ENCODE assay signal across 1 cellular context in the genomic region with DNA sequence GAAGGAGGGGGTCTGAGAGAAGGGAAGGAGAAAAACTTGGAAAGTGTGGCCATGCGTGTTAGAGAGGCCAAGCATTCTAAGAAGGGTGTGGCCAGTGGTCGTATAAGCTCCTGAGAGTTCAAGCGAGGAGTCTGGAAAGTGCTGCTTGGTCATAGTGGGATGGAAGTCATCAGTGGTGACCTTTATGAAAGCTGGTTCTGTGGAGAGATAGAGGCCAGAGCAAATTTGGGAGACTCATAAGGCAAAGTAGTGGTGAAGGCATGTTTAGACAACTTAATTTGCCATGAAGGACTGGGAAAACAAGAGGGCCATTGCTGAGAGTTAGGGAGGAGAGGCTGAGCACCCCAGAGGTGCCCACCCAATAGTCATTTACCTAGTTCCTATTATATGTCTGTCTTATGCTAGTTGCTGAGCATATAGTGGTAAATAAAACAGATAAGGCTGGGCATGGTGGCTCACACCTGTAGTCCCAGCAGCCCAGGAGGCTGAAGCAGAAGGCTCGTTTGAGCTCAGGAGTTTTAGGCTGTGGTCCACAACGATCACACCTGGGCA.
A peak's percentile ranks its signal among the peaks of the same experiment; 100 is the strongest.
TF ChIP-seq lines count a peak whose summit lies in the region.

No MANE protein-coding gene starts in this region.

TF ChIP-seq in K562, 482 proteins besides CTCF, POLR2A, EP300 and RAD21:
- no peak for TF ChIP-seq POLR2B (IDR thresholded peaks at IDR 0.05; ENCODE audit: low read depth, partially characterized antibody)
- no peak for TF ChIP-seq BCL6 (CRISPR knock-in tag; IDR thresholded peaks at IDR 0.05)
- TF ChIP-seq PRPF4 (IDR thresholded peaks at IDR 0.05; ENCODE audit: insufficient read depth, low read depth, low read length, poor library complexity, severe bottlenecking): no peak
- TF ChIP-seq ID3 (CRISPR knock-in tag; IDR thresholded peaks at IDR 0.05): no peak
- TF ChIP-seq ID3 (tag; IDR thresholded peaks at IDR 0.05): peak; percentile 63; the same call in 1 of the 2 replicates
- no peak for TF ChIP-seq SNIP1 (IDR thresholded peaks at IDR 0.05; ENCODE audit: low read depth)
- TF ChIP-seq ZNF12 (CRISPR knock-in tag; IDR thresholded peaks at IDR 0.05): no peak
- no peak for TF ChIP-seq SMARCA5 (IDR thresholded peaks at IDR 0.05)
- no peak for TF ChIP-seq TFAM (CRISPR knock-in tag; conservative IDR thresholded peaks at IDR 0.05)
- no peak for TF ChIP-seq ZC3H11A (IDR thresholded peaks at IDR 0.05; ENCODE audit: low read depth, low read length)
